Comparison of ENCODE assay signal across 7 cellular contexts in genomic region chr1:6260433-6260934, GRCh38. TPM values are rescaled to one million over a fixed set of nuclear protein-coding genes. Genes with fewer than 3 reads are reported as not detected.
DNase-seq lines count a peak whose midpoint lies in the region; ATAC-seq and TF ChIP-seq lines count a peak whose summit lies in the region.

No MANE protein-coding gene starts in this region.

- no peak overlapping the region for H2AK5ac ChIP-seq in IMR-90 (ENCODE audit: low read depth, low read length)

- peak overlapping the region; percentile 88 for H2AFZ ChIP-seq in IMR-90 (replicated peaks; ENCODE audit: low read length, poor library complexity)

- H2BK15ac ChIP-seq in IMR-90 (ENCODE audit: low read depth, low read length), result no peak overlapping the region

- H3K4me3 Mint-ChIP-seq in central memory CD8-positive, alpha-beta T cell, result peak overlapping the region; percentile 52
- H3K4me3 Mint-ChIP-seq in memory B cell, result no peak overlapping the region

- H3K9me3 ChIP-seq in IMR-90 (ENCODE audit: control insufficient read depth, insufficient read depth, low read length), result no peaks in the 10 kb centered on the region

- DNase-seq in GM13977 (ENCODE audit: low spot score) (peak; percentile 73), IMR-90 (no peak), memory B cell (ENCODE audit: low spot score in 2 of 2) (no peak), A172 (ENCODE audit: low spot score) (no peak), NCI-H2196 treated with DMSO at 0.1 percent for 48 hours (lab: John Stamatoyannopoulos, UW; ENCODE audit: unreplicated experiment) (no peak), epidermal melanocyte (ENCODE audit: insufficient read length, low spot score) (no peak)
- DNase-seq in central memory CD8-positive, alpha-beta T cell (ENCODE audit: low spot score in 2 of 2), result no peak

- H3K9me1 ChIP-seq in IMR-90 (ENCODE audit: insufficient read depth, low read length), result no peaks in the 10 kb centered on the region

- no peak overlapping the region for H3K27ac ChIP-seq in IMR-90 (ENCODE audit: insufficient read depth, low read length)

- TF ChIP-seq RAD21 in IMR-90 (IDR thresholded peaks at IDR 0.05; ENCODE audit: low read length), result no peak

- POLR2A ChIA-PET in IMR-90 (lab: Charles Lee; ENCODE audit: unreplicated experiment), result no interaction called here

- WGBS in IMR-90 (ENCODE audit: extremely low coverage in 2 of 2, insufficient read length in 1 of 2), 2 experiments, result 0% methylated on average over 30 of the region's 61 CpGs; no CpG with 5 or more reads in 1 of the 2 experiments

- dilution Hi-C loops in IMR-90 (cut with HindIII; ENCODE audit: low sequenced_read_pairs, unreplicated experiment), result no loop called here

- H3K4ac ChIP-seq in IMR-90 (ENCODE audit: low read depth, low read length), result no peak overlapping the region

- ATAC-seq in IMR-90 (ENCODE audit: low read depth), result peak; percentile 60
- ATAC-seq in central memory CD8-positive, alpha-beta T cell (replicated peaks; ENCODE audit: extremely low read depth, poor library complexity, severe bottlenecking), result peak; percentile 20
- peak; percentile 45 for ATAC-seq in memory B cell (ENCODE audit: low read depth)

- no peak overlapping the region for H2BK20ac ChIP-seq in IMR-90 (ENCODE audit: low read depth, low read length)

- H3K36me3 ChIP-seq in IMR-90 (ENCODE audit: control insufficient read depth, insufficient read depth, low read length), result no peaks in the 10 kb centered on the region

- TF ChIP-seq POLR2A in IMR-90 (IDR thresholded peaks at IDR 0.05; ENCODE audit: low read depth, low read length), result no peak

- H3K4me1 ChIP-seq in IMR-90 (ENCODE audit: control insufficient read depth, insufficient read depth, low read length), result peaks cover 2% of the 10 kb centered on the region; the same call in 1 of the 2 replicates

- no peaks in the 10 kb centered on the region for H3K4me1 Mint-ChIP-seq in central memory CD8-positive, alpha-beta T cell
- H3K4me1 Mint-ChIP-seq in memory B cell, result peaks cover 2% of the 10 kb centered on the region

- no peak overlapping the region for H4K91ac ChIP-seq in IMR-90 (ENCODE audit: insufficient read depth, low read depth, low read length)

- H3K23ac ChIP-seq in IMR-90 (ENCODE audit: low read depth, low read length), result no peak overlapping the region

- H3K27me3 ChIP-seq in IMR-90 (ENCODE audit: control insufficient read depth, insufficient read depth, low read length), result no peaks in the 10 kb centered on the region

- H3K27me3 Mint-ChIP-seq in central memory CD8-positive, alpha-beta T cell, result peaks cover 11% of the 10 kb centered on the region
- H3K27me3 Mint-ChIP-seq in memory B cell, result peaks cover 13% of the 10 kb centered on the region

- in situ Hi-C loops in GM13977 (cut with MboI; ENCODE audit: low pct_unique_long_range_greater_than_20kb, low sequenced_read_pairs, unreplicated experiment) (no loop called here), IMR-90 (cut with MboI; ENCODE audit: low sequenced_read_pairs) (no loop called here)

- H3K9ac ChIP-seq in IMR-90 (ENCODE audit: low read depth, low read length), result no peak overlapping the region

- H2BK120ac ChIP-seq in IMR-90 (ENCODE audit: low read depth, low read length), result no peak overlapping the region

- BruUV-seq in IMR-90 (replicated peaks; lab: Mats Ljungman, UMichigan), result no TSS peak

- H2AK9ac ChIP-seq in IMR-90 (replicated peaks; ENCODE audit: low read depth, low read length, poor library complexity), result peak overlapping the region; percentile 61

- intact Hi-C loops in IMR-90 (cut with micrococcal nuclease), result loop anchor here (1.0 kb wide), 1 partner anchor 83 kb away; no protein-coding TSS in a partner anchor

- H3K79me1 ChIP-seq in IMR-90 (ENCODE audit: low read depth in 1 of 2, low read length in 2 of 2), result no peaks in the 10 kb centered on the region

- H3K56ac ChIP-seq in IMR-90 (ENCODE audit: extremely low read depth, insufficient read depth, low read length), result no peak overlapping the region

- no peak overlapping the region for H2BK5ac ChIP-seq in IMR-90 (ENCODE audit: low read depth, low read length, poor library complexity, severe bottlenecking)

- H4K8ac ChIP-seq in IMR-90 (ENCODE audit: low read depth in 2 of 2, low read length in 2 of 2), result no peak overlapping the region

- H3K36me3 Mint-ChIP-seq in central memory CD8-positive, alpha-beta T cell (ENCODE audit: insufficient read depth), result no peaks in the 10 kb centered on the region
- H3K36me3 Mint-ChIP-seq in memory B cell, result no peaks in the 10 kb centered on the region

- peak overlapping the region; percentile 75 for H3K4me3 ChIP-seq in IMR-90 (ENCODE audit: insufficient read depth, low read depth, low read length)

- CTCF ChIA-PET in IMR-90 (lab: Yijun Ruan, JAX), result no interaction called here

- TF ChIP-seq CTCF in GM13977 (IDR thresholded peaks at IDR 0.05; ENCODE audit: extremely low read depth, insufficient read depth, missing control alignments) (no peak), IMR-90 (conservative IDR thresholded peaks at IDR 0.05; ENCODE audit: low read depth, low read length) (no peak)

- H4K20me1 ChIP-seq in IMR-90 (ENCODE audit: insufficient read depth, low read length), result peaks cover 4% of the 10 kb centered on the region

- H3K9me3 Mint-ChIP-seq in central memory CD8-positive, alpha-beta T cell, result no peaks in the 10 kb centered on the region
- no peaks in the 10 kb centered on the region for H3K9me3 Mint-ChIP-seq in memory B cell

- peak overlapping the region; percentile 63 for H3K4me2 ChIP-seq in IMR-90 (ENCODE audit: low read depth, low read length)

- H3K14ac ChIP-seq in IMR-90 (replicated peaks; ENCODE audit: low read depth, low read length), result no peak overlapping the region

- H3K18ac ChIP-seq in IMR-90 (ENCODE audit: low read depth, low read length), result no peak overlapping the region; the same call in 1 of the 2 replicates

- H3K27ac Mint-ChIP-seq in central memory CD8-positive, alpha-beta T cell (ENCODE audit: low read depth), result no peak overlapping the region
- H3K27ac Mint-ChIP-seq in memory B cell, result no peak overlapping the region

- H4K5ac ChIP-seq in IMR-90 (ENCODE audit: low read depth, low read length), result no peak overlapping the region

TF ChIP-seq in IMR-90, 13 proteins besides CTCF, POLR2A, EP300 and RAD21:
- TF ChIP-seq RFX5 (IDR thresholded peaks at IDR 0.05; ENCODE audit: low read depth, low read length), result no peak

RNA-seq across cellular contexts. Expression of gene GPR153, which starts 0.4 kb away (rescaled TPM):
- 1.7 and 1.8 TPM in 2 replicates for total RNA-seq in IMR-90 (2012; rRNA removed)
- polyA plus RNA-seq in IMR-90 (2012; rRNA removed), result 5.2 and 6.5 TPM in 2 replicates
- 4.8 and 9.2 TPM in 2 replicates for polyA plus RNA-seq in IMR-90 (2012; cell fraction: cytosol; rRNA removed)
- 11.6 and 25.5 TPM in 2 replicates for polyA plus RNA-seq in IMR-90 (2012; cell fraction: nucleus; rRNA removed; ENCODE audit: low replicate concordance)
- 4.1 and 5.0 TPM in 2 replicates for total RNA-seq in A172 (2014; rRNA removed; shearing (Covaris generic))

RNA-seq across cellular contexts. Expression of gene HES3, which starts 16.5 kb away (rescaled TPM):
- total RNA-seq in IMR-90 (2012; rRNA removed), result not detected in 2 replicates
- polyA plus RNA-seq in IMR-90 (2012; rRNA removed), result not detected in 2 replicates
- not detected in 2 replicates for polyA plus RNA-seq in IMR-90 (2012; cell fraction: cytosol; rRNA removed)
- polyA plus RNA-seq in IMR-90 (2012; cell fraction: nucleus; rRNA removed; ENCODE audit: low replicate concordance), result not detected in 2 replicates
- not detected in 2 replicates for total RNA-seq in A172 (2014; rRNA removed; shearing (Covaris generic))

RNA-seq across cellular contexts. Expression of gene ICMT, which starts 24.7 kb away (rescaled TPM):
- total RNA-seq in IMR-90 (2012; rRNA removed), result 53.9 and 61.7 TPM in 2 replicates
- polyA plus RNA-seq in IMR-90 (2012; rRNA removed), result 36.4 and 37.2 TPM in 2 replicates
- 23.0 and 23.1 TPM in 2 replicates for polyA plus RNA-seq in IMR-90 (2012; cell fraction: cytosol; rRNA removed)
- polyA plus RNA-seq in IMR-90 (2012; cell fraction: nucleus; rRNA removed; ENCODE audit: low replicate concordance), result 8.0 and 15.4 TPM in 2 replicates
- total RNA-seq in A172 (2014; rRNA removed; shearing (Covaris generic)), result 62.7 and 66.4 TPM in 2 replicates

RNA-seq across cellular contexts. Expression of gene RNF207, which starts 54.6 kb away (rescaled TPM):
- 2.7 and 3.9 TPM in 2 replicates for total RNA-seq in IMR-90 (2012; rRNA removed)
- polyA plus RNA-seq in IMR-90 (2012; rRNA removed), result 17.2 and 42.9 TPM in 2 replicates
- polyA plus RNA-seq in IMR-90 (2012; cell fraction: cytosol; rRNA removed), result 4.7 and 5.1 TPM in 2 replicates
- polyA plus RNA-seq in IMR-90 (2012; cell fraction: nucleus; rRNA removed; ENCODE audit: low replicate concordance), result 181 and 244 TPM in 2 replicates
- 4.0 and 6.3 TPM in 2 replicates for total RNA-seq in A172 (2014; rRNA removed; shearing (Covaris generic))
